Comparison of ENCODE assay signal across 41 cellular contexts in genomic region chr11:8922691-8923090, GRCh38. TPM values are rescaled to one million over a fixed set of nuclear protein-coding genes. Genes with fewer than 3 reads are reported as not detected.
"Had no signal": no experiment of that assay in that cellular context is flagged by ENCODE, and none has a peak within 500 bp of the region (broad histone marks: within the 10 kb centered on the region; RNA-seq: fewer than 3 reads in every experiment).

No MANE protein-coding gene starts in this region.

- H3K27ac ChIP-seq: ascending aorta, cardiac muscle cell, WERI-Rb-1 had no signal

- DNase-seq: activated CD4-positive, alpha-beta memory T cell treated with anti-CD3 and anti-CD28 coated beads, Interleukin-2, amount 10 ng/mL, durations not matched to agents 7 days and 5 days; activated CD4-positive, alpha-beta T cell treated with anti-CD3 and anti-CD28 coated beads for 1 hour; activated CD4-positive, alpha-beta T cell treated with anti-CD3 and anti-CD28 coated beads for 36 hours; activated CD4-positive, alpha-beta T cell treated with anti-CD3 and anti-CD28 coated beads for 48 hours; activated CD4-positive, alpha-beta T cell treated with anti-CD3 and anti-CD28 coated beads, Interleukin-2, amount 10 ng/mL, durations not matched to agents 7 days and 5 days; activated CD4-positive, alpha-beta T cell treated with anti-CD3 and anti-CD28 coated beads, Interleukin-2, amount 50 U/mL, for 48 hours; activated CD4-positive, CD25-positive, alpha-beta regulatory T cell; activated CD8-positive, alpha-beta memory T cell treated with anti-CD3 and anti-CD28 coated beads for 24 hours; activated CD8-positive, alpha-beta memory T cell treated with anti-CD3 and anti-CD28 coated beads, Interleukin-2, amount 10 ng/mL, durations not matched to agents 7 days and 5 days; activated CD8-positive, alpha-beta memory T cell treated with anti-CD3 and anti-CD28 coated beads, Interleukin-2, amount 50 U/mL, for 48 hours; activated CD8-positive, alpha-beta T cell treated with anti-CD3 and anti-CD28 coated beads, Interleukin-2, amount 10 ng/mL, durations not matched to agents 7 days and 5 days; activated effector memory CD4-positive, alpha-beta T cell treated with Interleukin-2 at 50 U/mL for 16 hours; activated gamma-delta T cell; activated naive CD4-positive, alpha-beta T cell treated with anti-CD3 and anti-CD28 coated beads, Interleukin-2, amount 10 ng/mL, durations not matched to agents 7 days and 5 days; activated naive CD4-positive, alpha-beta T cell treated with Interleukin-2 at 50 U/mL for 16 hours; activated naive CD8-positive, alpha-beta T cell treated with anti-CD3 and anti-CD28 coated beads, Interleukin-2, amount 10 ng/mL, durations not matched to agents 7 days and 5 days; activated naive CD8-positive, alpha-beta T cell treated with anti-CD3 and anti-CD28 coated beads, Interleukin-2, amount 50 U/mL, for 24 hours; activated T-cell treated with anti-CD3 and anti-CD28 coated beads, Interleukin-2, amount 50 U/mL, for 24 hours; activated T-cell treated with anti-CD3 and anti-CD28 coated beads, Interleukin-2, amount 50 U/mL, for 48 hours; amygdala; anterior cingulate cortex; caudate nucleus; cerebellar nuclear complex; T-cell; T-helper 2 cell; T-helper 9 cell; WERI-Rb-1 had no signal

- FAIRE-seq: TTC549 had no signal

- H3K27me3 ChIP-seq: ascending aorta, cardiac muscle cell had no signal

- H3K9me3 ChIP-seq: ascending aorta had no signal

- H3K27me3 Mint-ChIP-seq: activated CD4-positive, alpha-beta memory T cell treated with anti-CD3 and anti-CD28 coated beads, Interleukin-2, amount 10 ng/mL, durations not matched to agents 7 days and 5 days; activated CD4-positive, alpha-beta T cell treated with anti-CD3 and anti-CD28 coated beads for 36 hours; activated CD4-positive, alpha-beta T cell treated with anti-CD3 and anti-CD28 coated beads, Interleukin-2, amount 10 ng/mL, durations not matched to agents 7 days and 5 days; activated CD8-positive, alpha-beta memory T cell treated with anti-CD3 and anti-CD28 coated beads, Interleukin-2, amount 10 ng/mL, durations not matched to agents 7 days and 5 days; activated naive CD4-positive, alpha-beta T cell treated with anti-CD3 and anti-CD28 coated beads, Interleukin-2, amount 10 ng/mL, durations not matched to agents 7 days and 5 days; activated naive CD4-positive, alpha-beta T cell treated with anti-CD3 and anti-CD28 coated beads, Interleukin-2, amount 50 U/mL, for 24 hours; activated naive CD8-positive, alpha-beta T cell; activated naive CD8-positive, alpha-beta T cell treated with anti-CD3 and anti-CD28 coated beads, Interleukin-2, amount 10 ng/mL, durations not matched to agents 7 days and 5 days; activated naive CD8-positive, alpha-beta T cell treated with anti-CD3 and anti-CD28 coated beads, Interleukin-2, amount 50 U/mL, for 24 hours; activated T-cell treated with anti-CD3 and anti-CD28 coated beads, Interleukin-2, amount 50 U/mL, for 24 hours; brain; central memory CD8-positive, alpha-beta T cell; T-cell had no signal

- ATAC-seq: activated CD4-positive, alpha-beta T cell treated with anti-CD3 and anti-CD28 coated beads for 36 hours; activated CD4-positive, CD25-positive, alpha-beta regulatory T cell treated with anti-CD3 and anti-CD28 coated beads, Interleukin-2, amount 50 U/mL, for 24 hours; activated CD8-positive, alpha-beta memory T cell treated with anti-CD3 and anti-CD28 coated beads, Interleukin-2, amount 10 ng/mL, durations not matched to agents 7 days and 5 days; activated CD8-positive, alpha-beta T cell treated with anti-CD3 and anti-CD28 coated beads, Interleukin-2, amount 10 ng/mL, durations not matched to agents 7 days and 5 days; activated naive CD8-positive, alpha-beta T cell treated with anti-CD3 and anti-CD28 coated beads, Interleukin-2, amount 50 U/mL, for 24 hours; T-cell; WTC11 had no signal

- H3K4me3 Mint-ChIP-seq: activated CD4-positive, alpha-beta memory T cell treated with anti-CD3 and anti-CD28 coated beads, Interleukin-2, amount 10 ng/mL, durations not matched to agents 7 days and 5 days; activated CD4-positive, alpha-beta T cell treated with anti-CD3 and anti-CD28 coated beads for 36 hours; activated CD4-positive, alpha-beta T cell treated with anti-CD3 and anti-CD28 coated beads, Interleukin-2, amount 10 ng/mL, durations not matched to agents 7 days and 5 days; activated CD8-positive, alpha-beta memory T cell treated with anti-CD3 and anti-CD28 coated beads, Interleukin-2, amount 10 ng/mL, durations not matched to agents 7 days and 5 days; activated CD8-positive, alpha-beta T cell treated with anti-CD3 and anti-CD28 coated beads, Interleukin-2, amount 10 ng/mL, durations not matched to agents 7 days and 5 days; activated naive CD4-positive, alpha-beta T cell treated with anti-CD3 and anti-CD28 coated beads, Interleukin-2, amount 10 ng/mL, durations not matched to agents 7 days and 5 days; activated naive CD4-positive, alpha-beta T cell treated with anti-CD3 and anti-CD28 coated beads, Interleukin-2, amount 50 U/mL, for 24 hours; activated naive CD8-positive, alpha-beta T cell; activated naive CD8-positive, alpha-beta T cell treated with anti-CD3 and anti-CD28 coated beads, Interleukin-2, amount 10 ng/mL, durations not matched to agents 7 days and 5 days; activated naive CD8-positive, alpha-beta T cell treated with anti-CD3 and anti-CD28 coated beads, Interleukin-2, amount 50 U/mL, for 24 hours; activated T-cell treated with anti-CD3 and anti-CD28 coated beads, Interleukin-2, amount 50 U/mL, for 24 hours; brain; central memory CD8-positive, alpha-beta T cell; T-cell; T-helper 2 cell treated with Interferon-gamma antibody and Interleukin-4, amounts not matched to agents 5 μg/mL and 100 μg/mL, for 36 hours; WTC11 had no signal

- H3K27ac Mint-ChIP-seq: activated CD4-positive, alpha-beta memory T cell treated with anti-CD3 and anti-CD28 coated beads, Interleukin-2, amount 10 ng/mL, durations not matched to agents 7 days and 5 days; activated CD4-positive, alpha-beta T cell treated with anti-CD3 and anti-CD28 coated beads for 36 hours; activated CD4-positive, alpha-beta T cell treated with anti-CD3 and anti-CD28 coated beads, Interleukin-2, amount 10 ng/mL, durations not matched to agents 7 days and 5 days; activated CD8-positive, alpha-beta memory T cell treated with anti-CD3 and anti-CD28 coated beads, Interleukin-2, amount 10 ng/mL, durations not matched to agents 7 days and 5 days; activated CD8-positive, alpha-beta T cell treated with anti-CD3 and anti-CD28 coated beads, Interleukin-2, amount 10 ng/mL, durations not matched to agents 7 days and 5 days; activated naive CD4-positive, alpha-beta T cell treated with anti-CD3 and anti-CD28 coated beads, Interleukin-2, amount 10 ng/mL, durations not matched to agents 7 days and 5 days; activated naive CD4-positive, alpha-beta T cell treated with anti-CD3 and anti-CD28 coated beads, Interleukin-2, amount 50 U/mL, for 24 hours; activated naive CD8-positive, alpha-beta T cell; activated naive CD8-positive, alpha-beta T cell treated with anti-CD3 and anti-CD28 coated beads, Interleukin-2, amount 10 ng/mL, durations not matched to agents 7 days and 5 days; activated naive CD8-positive, alpha-beta T cell treated with anti-CD3 and anti-CD28 coated beads, Interleukin-2, amount 50 U/mL, for 24 hours; activated T-cell treated with anti-CD3 and anti-CD28 coated beads, Interleukin-2, amount 50 U/mL, for 24 hours; activated T-helper 2 cell treated with anti-CD3 and anti-CD28 coated beads, Interferon-gamma antibody, Interleukin-2, Interleukin-4, amounts not matched to agents 10 μg/mL and 5 μg/mL and 100 μg/mL, durations not matched to agents 14 hours and 24 hours and 36 hours; T-cell; T-helper 2 cell treated with Interferon-gamma antibody and Interleukin-4, amounts not matched to agents 5 μg/mL and 100 μg/mL, for 36 hours; WTC11 had no signal

- H3K4me1 Mint-ChIP-seq: activated CD4-positive, alpha-beta memory T cell treated with anti-CD3 and anti-CD28 coated beads, Interleukin-2, amount 10 ng/mL, durations not matched to agents 7 days and 5 days; activated CD4-positive, alpha-beta T cell treated with anti-CD3 and anti-CD28 coated beads for 36 hours; activated CD4-positive, alpha-beta T cell treated with anti-CD3 and anti-CD28 coated beads, Interleukin-2, amount 10 ng/mL, durations not matched to agents 7 days and 5 days; activated CD8-positive, alpha-beta memory T cell treated with anti-CD3 and anti-CD28 coated beads, Interleukin-2, amount 10 ng/mL, durations not matched to agents 7 days and 5 days; activated naive CD4-positive, alpha-beta T cell treated with anti-CD3 and anti-CD28 coated beads, Interleukin-2, amount 10 ng/mL, durations not matched to agents 7 days and 5 days; activated naive CD4-positive, alpha-beta T cell treated with anti-CD3 and anti-CD28 coated beads, Interleukin-2, amount 50 U/mL, for 24 hours; activated naive CD8-positive, alpha-beta T cell treated with anti-CD3 and anti-CD28 coated beads, Interleukin-2, amount 10 ng/mL, durations not matched to agents 7 days and 5 days; activated naive CD8-positive, alpha-beta T cell treated with anti-CD3 and anti-CD28 coated beads, Interleukin-2, amount 50 U/mL, for 24 hours; central memory CD8-positive, alpha-beta T cell; T-cell had no signal

- H3K4me3 ChIP-seq: ascending aorta, cardiac muscle cell had no signal

- H3K9me3 Mint-ChIP-seq: activated CD4-positive, alpha-beta memory T cell treated with anti-CD3 and anti-CD28 coated beads, Interleukin-2, amount 10 ng/mL, durations not matched to agents 7 days and 5 days; activated CD4-positive, alpha-beta T cell treated with anti-CD3 and anti-CD28 coated beads, Interleukin-2, amount 10 ng/mL, durations not matched to agents 7 days and 5 days; activated naive CD4-positive, alpha-beta T cell treated with anti-CD3 and anti-CD28 coated beads, Interleukin-2, amount 10 ng/mL, durations not matched to agents 7 days and 5 days; activated naive CD4-positive, alpha-beta T cell treated with anti-CD3 and anti-CD28 coated beads, Interleukin-2, amount 50 U/mL, for 24 hours; activated naive CD8-positive, alpha-beta T cell treated with anti-CD3 and anti-CD28 coated beads, Interleukin-2, amount 10 ng/mL, durations not matched to agents 7 days and 5 days; activated naive CD8-positive, alpha-beta T cell treated with anti-CD3 and anti-CD28 coated beads, Interleukin-2, amount 50 U/mL, for 24 hours; activated T-cell treated with anti-CD3 and anti-CD28 coated beads, Interleukin-2, amount 50 U/mL, for 24 hours; activated T-helper 2 cell treated with anti-CD3 and anti-CD28 coated beads, Interferon-gamma antibody, Interleukin-2, Interleukin-4, amounts not matched to agents 10 μg/mL and 5 μg/mL and 100 μg/mL, durations not matched to agents 14 hours and 24 hours and 36 hours; brain; central memory CD8-positive, alpha-beta T cell; T-cell; T-helper 2 cell treated with Interferon-gamma antibody and Interleukin-4, amounts not matched to agents 5 μg/mL and 100 μg/mL, for 36 hours; WTC11 had no signal

RNA-seq across cellular contexts. Expression of gene C11orf16, which starts 10.1 kb away (rescaled TPM):
- total RNA-seq: activated CD4-positive, alpha-beta memory T cell treated with anti-CD3 and anti-CD28 coated beads, Interleukin-2, amount 10 ng/mL, durations not matched to agents 7 days and 5 days; activated CD4-positive, alpha-beta T cell treated with anti-CD3 and anti-CD28 coated beads for 36 hours; activated CD4-positive, alpha-beta T cell treated with anti-CD3 and anti-CD28 coated beads, Interleukin-2, amount 10 ng/mL, durations not matched to agents 7 days and 5 days; activated CD8-positive, alpha-beta memory T cell treated with anti-CD3 and anti-CD28 coated beads, Interleukin-2, amount 10 ng/mL, durations not matched to agents 7 days and 5 days; activated CD8-positive, alpha-beta T cell treated with anti-CD3 and anti-CD28 coated beads, Interleukin-2, amount 10 ng/mL, durations not matched to agents 7 days and 5 days; activated naive CD8-positive, alpha-beta T cell treated with anti-CD3 and anti-CD28 coated beads, Interleukin-2, amount 10 ng/mL, durations not matched to agents 7 days and 5 days; activated T-helper 2 cell treated with anti-CD3 and anti-CD28 coated beads, Interferon-gamma antibody, Interleukin-2, Interleukin-4, amounts not matched to agents 10 μg/mL and 5 μg/mL and 100 μg/mL, durations not matched to agents 14 hours and 24 hours and 36 hours; ascending aorta; bronchial epithelial cell; cardiac muscle cell; T-cell; T-helper 1 cell treated with Interleukin-12 subunit alpha and Interleukin-12 subunit beta and Interleukin-4 antibody, amounts not matched to agents 30 ng/mL and 1 ng/mL, for 36 hours had no signal
- polyA plus RNA-seq: adipose tissue, cardiac muscle cell had no signal

RNA-seq across cellular contexts. Expression of gene ASCL3, which starts 20.1 kb away (rescaled TPM):
- total RNA-seq: activated CD4-positive, alpha-beta memory T cell treated with anti-CD3 and anti-CD28 coated beads, Interleukin-2, amount 10 ng/mL, durations not matched to agents 7 days and 5 days; activated CD4-positive, alpha-beta T cell treated with anti-CD3 and anti-CD28 coated beads for 36 hours; activated CD4-positive, alpha-beta T cell treated with anti-CD3 and anti-CD28 coated beads, Interleukin-2, amount 10 ng/mL, durations not matched to agents 7 days and 5 days; activated CD8-positive, alpha-beta memory T cell treated with anti-CD3 and anti-CD28 coated beads, Interleukin-2, amount 10 ng/mL, durations not matched to agents 7 days and 5 days; activated CD8-positive, alpha-beta T cell treated with anti-CD3 and anti-CD28 coated beads, Interleukin-2, amount 10 ng/mL, durations not matched to agents 7 days and 5 days; activated naive CD8-positive, alpha-beta T cell treated with anti-CD3 and anti-CD28 coated beads, Interleukin-2, amount 10 ng/mL, durations not matched to agents 7 days and 5 days; activated T-helper 2 cell treated with anti-CD3 and anti-CD28 coated beads, Interferon-gamma antibody, Interleukin-2, Interleukin-4, amounts not matched to agents 10 μg/mL and 5 μg/mL and 100 μg/mL, durations not matched to agents 14 hours and 24 hours and 36 hours; ascending aorta; bronchial epithelial cell; cardiac muscle cell; T-cell; T-helper 1 cell treated with Interleukin-12 subunit alpha and Interleukin-12 subunit beta and Interleukin-4 antibody, amounts not matched to agents 30 ng/mL and 1 ng/mL, for 36 hours; WTC11 had no signal
- polyA plus RNA-seq: cardiac muscle cell had no signal
